ENCODE assay signal across 14 cellular contexts in genomic region chr5:82163459-82164108, GRCh38.
DNase-seq lines count a peak whose midpoint lies in the region; ATAC-seq, FAIRE-seq and TF ChIP-seq lines count a peak whose summit lies in the region.
"Had no signal": no experiment of that assay in that cellular context is flagged by ENCODE, and none has a peak within 500 bp of the region (broad histone marks: within the 10 kb centered on the region; RNA-seq: fewer than 3 reads in every experiment).

No MANE protein-coding gene starts in this region.

- H3K27ac Mint-ChIP-seq in chondrocyte (ENCODE audit: unreplicated experiment), result peak overlapping the region; percentile 82
- no peak overlapping the region for H3K27ac Mint-ChIP-seq in CD4-positive, alpha-beta T cell
- peak overlapping the region in 3 of 7 donors; percentile 24 to 25 (median 25) for H3K27ac Mint-ChIP-seq in CD4-positive, alpha-beta memory T cell
- H3K27ac Mint-ChIP-seq: activated T-cell treated with anti-CD3 and anti-CD28 coated beads, Interleukin-2, amount 50 U/mL, for 72 hours had no signal

- TF ChIP-seq POLR2A in HepG2 (IDR thresholded peaks at IDR 0.05; ENCODE audit: insufficient read depth in 1 of 2, low read depth in 2 of 2, low read length in 2 of 2), result no peak

- H3K4me3 Mint-ChIP-seq in chondrocyte (ENCODE audit: unreplicated experiment), result no peak overlapping the region
- no peak overlapping the region for H3K4me3 Mint-ChIP-seq in CD4-positive, alpha-beta T cell
- no peak overlapping the region for H3K4me3 Mint-ChIP-seq in CD4-positive, alpha-beta memory T cell
- H3K4me3 Mint-ChIP-seq: activated T-cell treated with anti-CD3 and anti-CD28 coated beads, Interleukin-2, amount 50 U/mL, for 72 hours; naive B cell had no signal

- TF ChIP-seq EP300 in HepG2 (IDR thresholded peaks at IDR 0.05; ENCODE audit: low read depth in 2 of 2, low read length in 2 of 2), result no peak
- TF ChIP-seq EP300 in HepG2 (CRISPR knock-in tag; IDR thresholded peaks at IDR 0.05; ENCODE audit: borderline replicate concordance), result no peak

- no peaks in the 10 kb centered on the region for H3K27me3 ChIP-seq in left ventricle myocardium inferior (ENCODE audit: low read depth)
- no peaks in the 10 kb centered on the region for H3K27me3 ChIP-seq in HepG2 (ENCODE audit: control insufficient read depth in 1 of 2, insufficient read depth in 2 of 2, low read length in 2 of 2)
- no peaks in the 10 kb centered on the region for H3K27me3 ChIP-seq in CD4-positive, alpha-beta T cell (ENCODE audit: control insufficient read depth, insufficient read depth, low read length)
- no peaks in the 10 kb centered on the region for H3K27me3 ChIP-seq in CD4-positive, alpha-beta memory T cell (ENCODE audit: insufficient read depth, low read length)
- H3K27me3 ChIP-seq: ascending aorta had no signal

- ATAC-seq in left ventricle myocardium superior, result no peak
- ATAC-seq in HepG2, result no peak
- ATAC-seq in CD4-positive, alpha-beta T cell (ENCODE audit: poor library complexity), result no peak
- ATAC-seq in GM21367 (IDR thresholded peaks at IDR 0.05; ENCODE audit: unreplicated experiment), result no peak
- ATAC-seq: activated T-cell treated with anti-CD3 and anti-CD28 coated beads, Interleukin-2, amount 50 U/mL, for 72 hours; sciatic nerve had no signal

- H3K4me2 ChIP-seq in HepG2 (ENCODE audit: low read depth, low read length), result no peak overlapping the region

- DNase-seq in left ventricle myocardium inferior (no peak), left ventricle myocardium superior (no peak), chondrocyte (ENCODE audit: low spot score) (no peak), HepG2 (ENCODE audit: low spot score) (no peak), AG08396 (ENCODE audit: low spot score) (no peak)
- no peak for DNase-seq in CD4-positive, alpha-beta T cell
- no peak for DNase-seq in CD4-positive, alpha-beta memory T cell
- DNase-seq: activated CD4-positive, CD25-positive, alpha-beta regulatory T cell treated with anti-CD3 and anti-CD28 coated beads, Interleukin-2, amount 50 U/mL, for 72 hours; activated T-cell treated with anti-CD3 and anti-CD28 coated beads, Interleukin-2, amount 50 U/mL, for 72 hours; KG1; naive B cell had no signal

- H3K4me3 ChIP-seq in left ventricle myocardium inferior, result no peak overlapping the region
- no peak overlapping the region for H3K4me3 ChIP-seq in HepG2 (replicated peaks in 1 of 3; ENCODE audit: insufficient read depth in 1 of 3, low read depth in 2 of 3, low read length in 3 of 3)
- no peak overlapping the region for H3K4me3 ChIP-seq in CD4-positive, alpha-beta memory T cell (ENCODE audit: low read length in 2 of 2)
- H3K4me3 ChIP-seq: ascending aorta had no signal

- no peaks in the 10 kb centered on the region for H3K27me3 Mint-ChIP-seq in chondrocyte (ENCODE audit: low read depth)
- H3K27me3 Mint-ChIP-seq in CD4-positive, alpha-beta T cell, result no peaks in the 10 kb centered on the region
- H3K27me3 Mint-ChIP-seq in CD4-positive, alpha-beta memory T cell, result no peaks in the 10 kb centered on the region
- H3K27me3 Mint-ChIP-seq: naive B cell had no signal

- in situ Hi-C loops in HepG2 (cut with HindIII; ENCODE audit: extremely low pct_ligation_motif_present, low pct_unique_long_range_greater_than_20kb), result loop anchor here (5.0 to 10.0 kb wide), 2 partner anchors 656 to 739 kb away; no protein-coding TSS in a partner anchor

- H3K36me3 Mint-ChIP-seq in chondrocyte (ENCODE audit: low read depth), result no peaks in the 10 kb centered on the region
- no peaks in the 10 kb centered on the region for H3K36me3 Mint-ChIP-seq in CD4-positive, alpha-beta T cell (ENCODE audit: low read depth)
- H3K36me3 Mint-ChIP-seq in CD4-positive, alpha-beta memory T cell, result no peaks in the 10 kb centered on the region
- H3K36me3 Mint-ChIP-seq: naive B cell had no signal

- H3K27ac ChIP-seq in left ventricle myocardium inferior (replicated peaks) (peak overlapping the region; percentile 61), HepG2 (ENCODE audit: extremely low read length, insufficient read depth, low read length) (no peak overlapping the region)
- H3K27ac ChIP-seq in CD4-positive, alpha-beta T cell (ENCODE audit: low read depth, low read length), result no peak overlapping the region
- no peak overlapping the region for H3K27ac ChIP-seq in CD4-positive, alpha-beta memory T cell (ENCODE audit: low read depth, low read length)
- H3K27ac ChIP-seq: ascending aorta had no signal

- H3K4me1 ChIP-seq in left ventricle myocardium inferior, result peaks cover 19% of the 10 kb centered on the region
- peaks cover 14% of the 10 kb centered on the region for H3K4me1 ChIP-seq in HepG2 (ENCODE audit: insufficient read depth, low read length)
- H3K4me1 ChIP-seq in CD4-positive, alpha-beta memory T cell (ENCODE audit: insufficient read depth, low read length), result no peaks in the 10 kb centered on the region

- FAIRE-seq in HepG2 (lab: Jason Lieb, UNC), result no peak

- no peak overlapping the region for H2AFZ ChIP-seq in HepG2 (ENCODE audit: low read length)

- no peak overlapping the region for H3K9ac ChIP-seq in HepG2 (ENCODE audit: insufficient read depth, low read depth, low read length)

- no peak for TF ChIP-seq RAD21 in HepG2 (CRISPR knock-in tag; IDR thresholded peaks at IDR 0.05)

- POLR2A ChIA-PET in HepG2 (lab: Yijun Ruan, JAX), result no interaction called here
- POLR2A ChIA-PET in CD4-positive, alpha-beta T cell (lab: Charles Lee), result interaction anchor here (2.7 kb wide), 1 partner anchor 413 kb away, joined by 14 read pairs; the partner anchor contains the start of gene SSBP2
- POLR2A ChIA-PET in CD4-positive, alpha-beta memory T cell (lab: Charles Lee; ENCODE audit: partially characterized antibody), result interaction anchor here (1.9 kb wide), 1 partner anchor 312 kb away, joined by 7 read pairs; no protein-coding TSS in a partner anchor

- H3K79me2 ChIP-seq in HepG2 (ENCODE audit: insufficient read depth, low read length), result no peaks in the 10 kb centered on the region

- no peaks in the 10 kb centered on the region for H3K9me3 Mint-ChIP-seq in chondrocyte (ENCODE audit: low read depth)
- H3K9me3 Mint-ChIP-seq in CD4-positive, alpha-beta T cell, result no peaks in the 10 kb centered on the region
- no peaks in the 10 kb centered on the region for H3K9me3 Mint-ChIP-seq in CD4-positive, alpha-beta memory T cell
- H3K9me3 Mint-ChIP-seq: activated T-cell treated with anti-CD3 and anti-CD28 coated beads, Interleukin-2, amount 50 U/mL, for 72 hours; naive B cell had no signal

- intact Hi-C loops in left ventricle myocardium inferior (cut with micrococcal nuclease), result loop anchor here (10.0 kb wide), 1 partner anchor 739 kb away; no protein-coding TSS in a partner anchor
- intact Hi-C loops in left ventricle myocardium superior (cut with micrococcal nuclease), result no loop called here
- intact Hi-C loops in HepG2 (cut with micrococcal nuclease; ENCODE audit: unreplicated experiment), result loop anchor here (10.0 kb wide), 2 partner anchors 139 to 529 kb away; no protein-coding TSS in a partner anchor
- intact Hi-C loops in CD4-positive, alpha-beta T cell (cut with DNase I, micrococcal nuclease), result loop anchor here (1.0 to 10.0 kb wide), 3 partner anchors 409 to 738 kb away; partner anchors contain the start of gene SSBP2 (in 1 of the 2)
- intact Hi-C loops in CD4-positive, alpha-beta memory T cell (cut with micrococcal nuclease), result loop anchor here (10.0 kb wide), 1 partner anchor 419 kb away; no protein-coding TSS in a partner anchor

- CTCF ChIA-PET in HepG2 (lab: Yijun Ruan, JAX; ENCODE audit: low intra/inter-chr PET ratio, low total read pairs), result no interaction called here
- CTCF ChIA-PET in CD4-positive, alpha-beta T cell (lab: Charles Lee), result interaction anchor here (1.7 kb wide), 1 partner anchor 15 kb away, joined by 3 read pairs; no protein-coding TSS in a partner anchor
- CTCF ChIA-PET in CD4-positive, alpha-beta memory T cell (lab: Charles Lee; ENCODE audit: partially characterized antibody), result interaction anchor here (0.9 to 3.0 kb wide), 9 partner anchors 10 to 737 kb away, joined by 3 to 54 read pairs (median 8); partner anchors contain the start of gene SSBP2

- no peak for TF ChIP-seq CTCF in left ventricle myocardium inferior (IDR thresholded peaks at IDR 0.05; ENCODE audit: borderline replicate concordance)
- no peak for TF ChIP-seq CTCF in chondrocyte (IDR thresholded peaks at IDR 0.05)
- TF ChIP-seq CTCF in HepG2 (CRISPR knock-in tag; IDR thresholded peaks at IDR 0.05), result no peak
- no peak for TF ChIP-seq CTCF in CD4-positive, alpha-beta T cell (IDR thresholded peaks at IDR 0.05)

- peaks cover 38% of the 10 kb centered on the region for H3K4me1 Mint-ChIP-seq in chondrocyte (ENCODE audit: low read depth)
- peaks cover 12% of the 10 kb centered on the region for H3K4me1 Mint-ChIP-seq in CD4-positive, alpha-beta T cell (ENCODE audit: low read depth)
- peaks cover 0 to 5% (median under 1%) of the 10 kb centered on the region in 4 donors for H3K4me1 Mint-ChIP-seq in CD4-positive, alpha-beta memory T cell
- H3K4me1 Mint-ChIP-seq: naive B cell had no signal

- no peaks in the 10 kb centered on the region for H4K20me1 ChIP-seq in HepG2 (ENCODE audit: insufficient read depth, low read length)

- H3K9me3 ChIP-seq in left ventricle myocardium inferior (replicated peaks) (no peaks in the 10 kb centered on the region), HepG2 (ENCODE audit: low read length) (no peaks in the 10 kb centered on the region)
- no peaks in the 10 kb centered on the region for H3K9me3 ChIP-seq in CD4-positive, alpha-beta T cell (ENCODE audit: control insufficient read depth, low read length)
- H3K9me3 ChIP-seq in CD4-positive, alpha-beta memory T cell (ENCODE audit: control insufficient read depth in 1 of 2, low read length in 2 of 2), result no peaks in the 10 kb centered on the region
- H3K9me3 ChIP-seq: ascending aorta had no signal

- no TSS peak for BruUV-seq in HepG2 (replicated peaks; lab: Mats Ljungman, UMichigan)

- H3K36me3 ChIP-seq in left ventricle myocardium inferior, result no peaks in the 10 kb centered on the region
- H3K36me3 ChIP-seq in HepG2 (replicated peaks in 1 of 2; ENCODE audit: control insufficient read depth in 1 of 2, insufficient read depth in 2 of 2, low read length in 2 of 2), result no peaks in the 10 kb centered on the region
- no peaks in the 10 kb centered on the region for H3K36me3 ChIP-seq in CD4-positive, alpha-beta memory T cell (ENCODE audit: insufficient read depth, low read length)
- H3K36me3 ChIP-seq: ascending aorta had no signal

TF ChIP-seq in HepG2, 621 proteins besides CTCF, POLR2A, EP300 and RAD21:
- TF ChIP-seq SOX5 (CRISPR knock-in tag; IDR thresholded peaks at IDR 0.05; ENCODE audit: borderline replicate concordance) (0 out of 2 replicates have a peak, but pooled peaks have one; percentile 22), THRA (CRISPR knock-in tag; IDR thresholded peaks at IDR 0.05; ENCODE audit: borderline replicate concordance) (no peak)
